ENCODE assay signal across 10 cellular contexts in the genomic region with DNA sequence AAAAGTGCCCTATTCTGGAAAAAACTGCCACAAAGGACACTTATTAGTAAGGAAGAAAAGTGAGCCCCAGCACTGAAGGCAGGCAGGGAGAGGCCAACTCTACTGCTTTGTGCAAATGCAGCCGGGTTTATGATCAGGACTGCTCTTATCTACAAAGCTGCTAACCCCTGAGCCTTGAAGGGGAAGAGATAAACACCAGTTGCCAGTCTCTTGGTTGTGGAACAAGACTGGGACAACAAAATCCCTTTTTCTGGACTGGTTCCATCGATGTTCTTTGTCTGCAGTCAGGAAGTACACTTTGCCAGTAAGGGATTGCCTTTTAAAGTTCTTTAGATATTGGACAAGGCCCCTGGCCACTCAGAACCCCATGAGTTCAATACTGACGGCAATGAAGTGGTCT. TPM values are rescaled to one million over a fixed set of nuclear protein-coding genes. Genes with fewer than 3 reads are reported as not detected.
A peak's percentile ranks its signal among the peaks of the same experiment; 100 is the strongest.
DNase-seq lines count a peak whose midpoint lies in the region; ATAC-seq, FAIRE-seq and TF ChIP-seq lines count a peak whose summit lies in the region.
"Had no signal": no experiment of that assay in that cellular context is flagged by ENCODE, and none has a peak within 500 bp of the region (broad histone marks: within the 10 kb centered on the region; RNA-seq: fewer than 3 reads in every experiment).

No MANE protein-coding gene starts in this region.

- FAIRE-seq in HepG2 (lab: Jason Lieb, UNC): peak; percentile 49
- FAIRE-seq: H54 had no signal

- H3K27ac Mint-ChIP-seq in IgD-negative memory B cell: peak overlapping the region; percentile 76 to 92 (median 90)

- H3K9ac ChIP-seq in HepG2 (ENCODE audit: insufficient read depth, low read depth, low read length): no peak overlapping the region

- no peak overlapping the region for H3K4me3 ChIP-seq in ascending aorta
- no peak overlapping the region for H3K4me3 ChIP-seq in HepG2 (replicated peaks in 1 of 3; ENCODE audit: insufficient read depth in 1 of 3, low read depth in 2 of 3, low read length in 3 of 3)
- H3K4me3 ChIP-seq in spleen: no peak overlapping the region
- no peak overlapping the region for H3K4me3 ChIP-seq in SJCRH30

- in situ Hi-C loops in HepG2 (cut with HindIII; ENCODE audit: extremely low pct_ligation_motif_present, low pct_unique_long_range_greater_than_20kb): no loop called here

- intact Hi-C loops in ascending aorta (cut with DNase I): no loop called here
- intact Hi-C loops in HepG2 (cut with micrococcal nuclease; ENCODE audit: unreplicated experiment): no loop called here
- intact Hi-C loops in spleen (cut with DNase I; ENCODE audit: low total_unique reads): no loop called here

- 66% methylated on average over 2 of the region's 3 CpGs for WGBS in HepG2 (ENCODE audit: low lambda C conversion rate)
- whole genome bisulfite sequencing in spleen, 5 donors: 37 to 69% (median 46%) methylated on average over 3 of the region's 3 CpGs

- peaks cover 32% of the 10 kb centered on the region for H4K20me1 ChIP-seq in HepG2 (ENCODE audit: insufficient read depth, low read length)

- no peaks in the 10 kb centered on the region for H3K27me3 Mint-ChIP-seq in IgD-negative memory B cell

- no peaks in the 10 kb centered on the region for H3K36me3 ChIP-seq in ascending aorta
- H3K36me3 ChIP-seq in HepG2 (replicated peaks in 1 of 2; ENCODE audit: control insufficient read depth in 1 of 2, insufficient read depth in 2 of 2, low read length in 2 of 2): peaks cover 7 to 8% of the 10 kb centered on the region in 2 experiments; a peak in 4 of 5 replicates
- H3K36me3 ChIP-seq in spleen: peaks cover 0 to 42% (median 5%) of the 10 kb centered on the region in 6 donors
- H3K36me3 ChIP-seq in SJCRH30: peaks cover 22% of the 10 kb centered on the region

- peak overlapping the region; percentile 6 to 43 for H3K27ac ChIP-seq in ascending aorta
- peak overlapping the region; percentile 29 for H3K27ac ChIP-seq in HepG2 (ENCODE audit: extremely low read length, insufficient read depth, low read length)
- H3K27ac ChIP-seq in spleen: peak overlapping the region in 7 of 8 donors; percentile 30 to 74 (median 67)
- H3K27ac ChIP-seq in SJCRH30: no peak overlapping the region

- H3K36me3 Mint-ChIP-seq in IgD-negative memory B cell: peaks cover 2% of the 10 kb centered on the region

- no peaks in the 10 kb centered on the region for H3K9me3 Mint-ChIP-seq in IgD-negative memory B cell

- no peak for TF ChIP-seq RAD21 in HepG2 (CRISPR knock-in tag; IDR thresholded peaks at IDR 0.05)

- H3K4me1 ChIP-seq in ascending aorta: peaks cover 0 to 21% of the 10 kb centered on the region in 2 donors
- H3K4me1 ChIP-seq in HepG2 (ENCODE audit: insufficient read depth, low read length): peaks cover 28% of the 10 kb centered on the region
- H3K4me1 ChIP-seq in spleen: peaks cover 46 to 96% (median 83%) of the 10 kb centered on the region in 6 donors
- peaks cover 7% of the 10 kb centered on the region for H3K4me1 ChIP-seq in SJCRH30

- no TSS peak for BruUV-seq in HepG2 (replicated peaks; lab: Mats Ljungman, UMichigan)

- DNase-seq in ascending aorta (ENCODE audit: low spot score in 2 of 2): no peak
- peak; percentile 36 for DNase-seq in HepG2 (ENCODE audit: low spot score)
- no peak for DNase-seq in spleen
- no peak for DNase-seq in stimulated activated CD8-positive, alpha-beta memory T cell treated with anti-CD3 and anti-CD28 coated beads, Interleukin-4, amount 100 ng/mL, for 48 hours
- DNase-seq in HuH-7.5 (ENCODE audit: low spot score): no peak
- no peak for DNase-seq in SJCRH30
- DNase-seq: activated gamma-delta T cell had no signal

- TF ChIP-seq CTCF in ascending aorta (IDR thresholded peaks at IDR 0.05) (no peak), HepG2 (CRISPR knock-in tag; IDR thresholded peaks at IDR 0.05) (no peak), spleen (IDR thresholded peaks at IDR 0.05 in 8 of 11, conservative IDR thresholded peaks at IDR 0.05 in 3 of 11) (no peak)

- H2AFZ ChIP-seq in HepG2 (ENCODE audit: low read length): no peak overlapping the region

- POLR2A ChIA-PET in HepG2 (lab: Yijun Ruan, JAX): no interaction called here

- peak; percentile 79 for ATAC-seq in HepG2
- no peak for ATAC-seq in HG03045 (IDR thresholded peaks at IDR 0.05; ENCODE audit: unreplicated experiment)

- H3K4me3 Mint-ChIP-seq in IgD-negative memory B cell: peak overlapping the region in 2 of 4 donors; percentile 51 to 81

- H3K4me1 Mint-ChIP-seq in IgD-negative memory B cell: peaks cover 46 to 62% (median 58%) of the 10 kb centered on the region in 3 donors

- TF ChIP-seq EP300 in HepG2 (IDR thresholded peaks at IDR 0.05; ENCODE audit: low read depth in 2 of 2, low read length in 2 of 2) (no peak), HepG2 (CRISPR knock-in tag; IDR thresholded peaks at IDR 0.05; ENCODE audit: borderline replicate concordance) (no peak)

- no peak for TF ChIP-seq POLR2A in HepG2 (IDR thresholded peaks at IDR 0.05; ENCODE audit: insufficient read depth in 1 of 2, low read depth in 2 of 2, low read length in 2 of 2)
- TF ChIP-seq POLR2A in spleen (IDR thresholded peaks at IDR 0.05): no peak

- CTCF ChIA-PET in HepG2 (lab: Yijun Ruan, JAX; ENCODE audit: low intra/inter-chr PET ratio, low total read pairs): no interaction called here

- no peaks in the 10 kb centered on the region for H3K27me3 ChIP-seq in ascending aorta
- no peaks in the 10 kb centered on the region for H3K27me3 ChIP-seq in HepG2 (ENCODE audit: control insufficient read depth in 1 of 2, insufficient read depth in 2 of 2, low read length in 2 of 2)
- no peaks in the 10 kb centered on the region for H3K27me3 ChIP-seq in spleen (replicated peaks in 1 of 7)
- no peaks in the 10 kb centered on the region for H3K27me3 ChIP-seq in SJCRH30

- no peak overlapping the region for H3K4me2 ChIP-seq in HepG2 (ENCODE audit: low read depth, low read length)

- H3K9me3 ChIP-seq in ascending aorta: no peaks in the 10 kb centered on the region
- no peaks in the 10 kb centered on the region for H3K9me3 ChIP-seq in HepG2 (ENCODE audit: low read length)
- no peaks in the 10 kb centered on the region for H3K9me3 ChIP-seq in spleen
- no peaks in the 10 kb centered on the region for H3K9me3 ChIP-seq in SJCRH30 (replicated peaks)

- peaks cover 78% of the 10 kb centered on the region for H3K79me2 ChIP-seq in HepG2 (ENCODE audit: insufficient read depth, low read length)

TF ChIP-seq in HepG2, 621 proteins besides CTCF, POLR2A, EP300 and RAD21 (continues in another document):
- TF ChIP-seq SRF (IDR thresholded peaks at IDR 0.05; ENCODE audit: low read depth, low read length) (no peak), LCORL (IDR thresholded peaks at IDR 0.05) (no peak), LCORL (CRISPR knock-in tag; IDR thresholded peaks at IDR 0.05) (no peak), ZNF451 (CRISPR knock-in tag; IDR thresholded peaks at IDR 0.05) (no peak), HOXA5 (CRISPR knock-in tag; IDR thresholded peaks at IDR 0.05) (no peak), NRL (CRISPR knock-in tag; IDR thresholded peaks at IDR 0.05; ENCODE audit: borderline replicate concordance) (no peak)
- TF ChIP-seq, protein P1, sequence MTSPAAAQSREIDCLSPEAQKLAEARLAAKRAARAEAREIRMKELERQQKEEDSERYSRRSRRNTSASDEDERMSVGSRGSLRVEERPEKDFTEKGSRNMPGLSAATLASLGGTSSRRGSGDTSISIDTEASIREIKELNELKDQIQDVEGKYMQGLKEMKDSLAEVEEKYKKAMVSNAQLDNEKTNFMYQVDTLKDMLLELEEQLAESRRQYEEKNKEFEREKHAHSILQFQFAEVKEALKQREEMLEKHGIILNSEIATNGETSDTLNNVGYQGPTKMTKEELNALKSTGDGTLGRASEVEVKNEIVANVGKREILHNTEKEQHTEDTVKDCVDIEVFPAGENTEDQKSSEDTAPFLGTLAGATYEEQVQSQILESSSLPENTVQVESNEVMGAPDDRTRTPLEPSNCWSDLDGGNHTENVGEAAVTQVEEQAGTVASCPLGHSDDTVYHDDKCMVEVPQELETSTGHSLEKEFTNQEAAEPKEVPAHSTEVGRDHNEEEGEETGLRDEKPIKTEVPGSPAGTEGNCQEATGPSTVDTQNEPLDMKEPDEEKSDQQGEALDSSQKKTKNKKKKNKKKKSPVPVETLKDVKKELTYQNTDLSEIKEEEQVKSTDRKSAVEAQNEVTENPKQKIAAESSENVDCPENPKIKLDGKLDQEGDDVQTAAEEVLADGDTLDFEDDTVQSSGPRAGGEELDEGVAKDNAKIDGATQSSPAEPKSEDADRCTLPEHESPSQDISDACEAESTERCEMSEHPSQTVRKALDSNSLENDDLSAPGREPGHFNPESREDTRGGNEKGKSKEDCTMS (CRISPR knock-in tag; conservative IDR thresholded peaks at IDR 0.05): no peak

RNA-seq across cellular contexts. Expression of a gene that starts 43.8 kb away (rescaled TPM):
- polyA plus RNA-seq in IgD-negative memory B cell (40.0 TPM), HepG2 (2011; rRNA removed) (327 and 345 TPM in 2 replicates), spleen (100 to 1,000 TPM in 1 of 3 donors, 10 to 100 TPM in 2; 76.0 to 132 (median 95.5) TPM)
- total RNA-seq in ascending aorta (170 TPM), HepG2 (2016; rRNA removed; fragmentation: Illumina TruSeq; extraction: Trizol) (66.2 and 76.7 TPM in 2 replicates), spleen (100 to 1,000 TPM; 186 to 304 (median 273) TPM)
- total RNA-seq in HepG2 (2016; cell fraction: cytosol; rRNA removed; fragmentation: Illumina TruSeq; extraction: Trizol; ENCODE audit: low read depth): 98.5 and 108 TPM in 2 replicates
- 68.2 and 68.8 TPM in 2 replicates for total RNA-seq in HepG2 (2016; cell fraction: insoluble cytoplasmic fraction; rRNA removed; fragmentation: Illumina TruSeq; extraction: Trizol)
- 163 and 168 TPM in 2 replicates for total RNA-seq in HepG2 (2016; cell fraction: membrane; rRNA removed; fragmentation: Illumina TruSeq; extraction: Trizol)
- total RNA-seq in HepG2 (2016; cell fraction: nucleus; rRNA removed; fragmentation: Illumina TruSeq; extraction: Trizol): 45.2 and 49.3 TPM in 2 replicates
- 278 and 286 TPM in 2 replicates for polyA plus RNA-seq in HepG2 (2011; cell fraction: cytosol; rRNA removed)
- polyA plus RNA-seq in HepG2 (2011; cell fraction: nucleus; rRNA removed): 169 and 179 TPM in 2 replicates
- polyA plus RNA-seq in HepG2 (2012): 196 and 197 TPM in 2 replicates
- 302 and 370 TPM in 2 replicates for polyA plus RNA-seq in HepG2 (2016; cell fraction: cytosol; fragmentation: Illumina TruSeq; extraction: Trizol; ENCODE audit: low read depth)
- polyA plus RNA-seq in HepG2 (2016; cell fraction: insoluble cytoplasmic fraction; fragmentation: Illumina TruSeq; extraction: Trizol; ENCODE audit: low read depth): 201 and 257 TPM in 2 replicates
- polyA plus RNA-seq in HepG2 (2016; cell fraction: membrane; fragmentation: Illumina TruSeq; extraction: Trizol; ENCODE audit: low read depth): 387 and 445 TPM in 2 replicates
- 156 and 160 TPM in 2 replicates for polyA plus RNA-seq in HepG2 (2016; cell fraction: nucleus; fragmentation: Illumina TruSeq; extraction: Trizol; ENCODE audit: insufficient read depth, low read depth)
- 349 and 450 TPM in 2 replicates for polyA minus RNA-seq in HepG2 (2011; rRNA and poly(A)+ RNA removed; ENCODE audit: low replicate concordance)
- 168 and 187 TPM in 2 replicates for polyA minus RNA-seq in HepG2 (2011; cell fraction: cytosol; rRNA and poly(A)+ RNA removed)
- 63.1 and 70.6 TPM in 2 replicates for polyA minus RNA-seq in HepG2 (2011; cell fraction: nucleus; rRNA and poly(A)+ RNA removed)
- 167 and 184 TPM in 2 replicates for total RNA-seq in SJCRH30 (2014; rRNA removed; shearing (Covaris generic))
